In genomic region chr9:26673276-26673675, GRCh38 we compare ENCODE assay signal across 21 cellular contexts.
"Had no signal": no experiment of that assay in that cellular context is flagged by ENCODE, and none has a peak within 500 bp of the region (broad histone marks: within the 10 kb centered on the region; RNA-seq: fewer than 3 reads in every experiment).

No MANE protein-coding gene starts in this region.

- FAIRE-seq: HTR-8/SVneo, K562 had no signal

- H3K4me3 ChIP-seq: K562 had no signal

- DNase-seq: Kasumi-1, MM.1S, NCI-H1092 treated with DMSO at 0.1 percent for 48 hours, NCI-H1436 treated with DMSO at 0.1 percent for 48 hours, NCI-H1694, NCI-H187 treated with DMSO at 0.1 percent for 48 hours, NCI-H2029 treated with DMSO at 0.1 percent for 48 hours, NCI-H2171 treated with DMSO at 0.1 percent for 48 hours, NCI-H345, NCI-H446 treated with DMSO at 0.1 percent for 48 hours, NCI-H510A treated with DMSO at 0.1 percent for 48 hours, NCI-H526, SHP77, SK-N-SH, SW 1271 had no signal

- H3K27me3 Mint-ChIP-seq: IgD-negative memory B cell had no signal

- ATAC-seq: K562 had no signal

- H3K9me3 ChIP-seq: SK-N-SH had no signal

- H3K4me3 Mint-ChIP-seq: IgD-negative memory B cell had no signal

- H3K9me2 ChIP-seq: SK-N-SH had no signal

- H3K27ac ChIP-seq: HL-60, KMS-11, RWPE1 had no signal

- H3K4me2 ChIP-seq: KMS-11, SK-N-SH had no signal

- H3K36me3 Mint-ChIP-seq: IgD-negative memory B cell had no signal
